ENCODE assay signal across 7 cellular contexts in the genomic region with DNA sequence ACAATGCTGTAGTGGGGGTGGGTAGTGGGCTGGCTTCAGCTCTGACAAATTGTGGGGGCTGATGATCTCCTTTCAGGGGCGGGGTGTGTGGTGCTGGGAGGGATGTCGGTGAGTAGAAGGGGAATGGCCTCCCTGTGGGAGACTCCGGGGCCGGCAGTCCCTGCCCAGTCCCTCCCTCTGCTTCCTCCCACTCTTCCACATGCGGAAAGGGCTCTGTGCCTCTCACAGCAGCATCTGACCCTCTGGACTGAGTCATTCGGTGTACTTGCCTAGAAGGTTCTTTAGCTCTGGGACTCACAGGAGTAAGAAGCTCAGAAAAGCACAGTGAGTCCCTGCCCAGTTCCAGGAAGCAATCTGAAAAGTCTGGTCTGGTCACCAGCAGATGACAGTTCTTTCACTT. TPM values are rescaled to one million over a fixed set of nuclear protein-coding genes. Genes with fewer than 3 reads are reported as not detected.
DNase-seq lines count a peak whose midpoint lies in the region; FAIRE-seq and TF ChIP-seq lines count a peak whose summit lies in the region.

No MANE protein-coding gene starts in this region.

- H3K9me3 ChIP-seq in MG63, result no peaks in the 10 kb centered on the region
- no peaks in the 10 kb centered on the region for H3K9me3 ChIP-seq in tibial artery

- 27 to 31% methylated on average over 6 of the region's 6 CpGs for WGBS in lower leg skin, 2 donors

- peak; percentile 7 for FAIRE-seq in bronchial epithelial cell (lab: Jason Lieb, UNC)
- no peak for FAIRE-seq in GM19239 (lab: Jason Lieb, UNC)

- H3K4me3 ChIP-seq in MG63, result no peak overlapping the region
- no peak overlapping the region for H3K4me3 ChIP-seq in bronchial epithelial cell (ENCODE audit: low read depth, low read length)
- no peak overlapping the region for H3K4me3 ChIP-seq in lower leg skin (ENCODE audit: low read depth, poor library complexity, severe bottlenecking)
- peak overlapping the region in 1 of 2 donors; percentile 9 for H3K4me3 ChIP-seq in tibial artery

- DNase-seq in MG63 (peak; percentile 44), bronchial epithelial cell (ENCODE audit: low read depth) (peak; percentile 70), lower leg skin (ENCODE audit: low spot score in 2 of 2) (peak; percentile 68 to 89), tibial artery (peak; percentile 73 to 88), GM19239 (ENCODE audit: insufficient read length, low spot score) (no peak)
- DNase-seq in activated T-cell treated with anti-CD3 and anti-CD28 coated beads, Interleukin-2, amount 50 U/mL, for 1 hour, result no peak
- DNase-seq in activated CD4-positive, alpha-beta T cell treated with anti-CD3 and anti-CD28 coated beads, Interleukin-2, amount 50 U/mL, for 1 hour, result no peak

- peaks cover 0 to 15% (median 13%) of the 10 kb centered on the region in 4 donors for H3K4me1 ChIP-seq in tibial artery

- intact Hi-C loops in lower leg skin (cut with DNase I; ENCODE audit: low total_unique reads), result no loop called here
- intact Hi-C loops in tibial artery (cut with DNase I; ENCODE audit: low total_unique reads), result no loop called here

- no peaks in the 10 kb centered on the region for H3K27me3 ChIP-seq in MG63
- no peaks in the 10 kb centered on the region for H3K27me3 ChIP-seq in bronchial epithelial cell (ENCODE audit: control insufficient read depth, insufficient read depth, low read length)
- no peaks in the 10 kb centered on the region for H3K27me3 ChIP-seq in tibial artery

- TF ChIP-seq POLR2A in lower leg skin (IDR thresholded peaks at IDR 0.05), result no peak

- peak overlapping the region; percentile 65 to 72 for H3K27ac ChIP-seq in tibial artery

- TF ChIP-seq CTCF in bronchial epithelial cell (IDR thresholded peaks at IDR 0.05; ENCODE audit: insufficient read depth, low read length, severe bottlenecking), result no peak
- TF ChIP-seq CTCF in lower leg skin (IDR thresholded peaks at IDR 0.05), result no peak
- no peak for TF ChIP-seq CTCF in tibial artery (IDR thresholded peaks at IDR 0.05)

- H3K36me3 ChIP-seq in MG63, result no peaks in the 10 kb centered on the region
- no peaks in the 10 kb centered on the region for H3K36me3 ChIP-seq in bronchial epithelial cell (ENCODE audit: control insufficient read depth, insufficient read depth, low read length)
- no peaks in the 10 kb centered on the region for H3K36me3 ChIP-seq in tibial artery

RNA-seq across cellular contexts. Expression of gene CD180, which starts 14.2 kb away (rescaled TPM):
- total RNA-seq in MG63 (2014; rRNA removed; shearing (Covaris generic); ENCODE audit: low replicate concordance), result not detected in 2 replicates
- total RNA-seq in bronchial epithelial cell (not detected in 2 replicates), lower leg skin (under 1 TPM; 0.08 to 0.42 (median 0.27) TPM)

Comparison
In these comparisons a context has a peak if more than half of its experiments do, and no peak if none do; other contexts are left out.
1. DNase-seq: peak in MG63 (single experiment), bronchial epithelial cell (single experiment), lower leg skin (2 of 2) and tibial artery (2 of 2); none in activated T-cell treated with anti-CD3 and anti-CD28 coated beads, Interleukin-2, amount 50 U/mL, for 1 hour (single experiment), activated CD4-positive, alpha-beta T cell treated with anti-CD3 and anti-CD28 coated beads, Interleukin-2, amount 50 U/mL, for 1 hour (single experiment) and GM19239 (single experiment).